32 cellular contexts compared by ENCODE assay signal in the genomic region with DNA sequence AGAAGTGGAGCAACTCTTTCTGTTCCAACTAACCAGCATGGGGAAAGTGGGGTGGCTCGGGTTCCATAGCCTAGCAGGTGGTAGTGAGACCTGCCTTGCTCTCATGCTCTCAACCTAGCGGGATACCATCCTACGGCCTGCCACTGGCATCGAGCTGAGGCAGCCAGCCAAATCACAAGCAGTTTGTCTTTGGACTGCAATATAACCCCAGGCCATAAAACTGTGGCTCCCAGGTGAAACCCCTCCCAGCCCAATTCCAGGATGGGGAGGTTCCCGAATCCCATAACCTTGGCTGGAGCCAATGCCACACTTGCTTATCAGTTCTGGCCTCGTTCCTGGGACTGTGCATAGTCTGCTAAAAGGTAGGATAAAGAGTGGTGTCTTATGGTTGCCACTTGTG.
"Had no signal": no experiment of that assay in that cellular context is flagged by ENCODE, and none has a peak within 500 bp of the region (broad histone marks: within the 10 kb centered on the region; RNA-seq: fewer than 3 reads in every experiment).

No MANE protein-coding gene starts in this region.

- H3K4me3 ChIP-seq: ovary, psoas muscle, right lobe of liver, sigmoid colon, smooth muscle cell, spleen, stomach, thoracic aorta, thyroid gland, tibial nerve, upper lobe of right lung, uterus had no signal

- H3K9me3 Mint-ChIP-seq: type B pancreatic cell had no signal

- DNase-seq: naive B cell; naive thymus-derived CD8-positive, alpha-beta T cell; nephron progenitor cell; nucleus accumbens; ovary; posterior cingulate gyrus; psoas muscle; right cardiac atrium; right lobe of liver; sigmoid colon; spleen; stimulated activated CD4-positive, alpha-beta T cell treated with anti-CD3 and anti-CD28 coated beads, Interleukin-12 subunit alpha, Interleukin-12 subunit beta, amount 100 ng/mL, for 4 hours; stimulated activated CD4-positive, alpha-beta T cell treated with anti-CD3 and anti-CD28 coated beads, Interleukin-1b, Interleukin-23, amount 100 ng/mL, for 48 hours; stimulated activated CD4-positive, alpha-beta T cell treated with anti-CD3 and anti-CD28 coated beads, Interleukin-4, amount 100 ng/mL, for 1 hour; stimulated activated CD4-positive, alpha-beta T cell treated with anti-CD3 and anti-CD28 coated beads, Interleukin-4, amount 100 ng/mL, for 4 hours; stimulated activated CD8-positive, alpha-beta memory T cell treated with anti-CD3 and anti-CD28 coated beads, Interleukin-4, amount 100 ng/mL, for 48 hours; stimulated activated naive CD4-positive, alpha-beta T cell; stimulated activated naive CD8-positive, alpha-beta T cell treated with anti-CD3 and anti-CD28 coated beads, Interleukin-15, Interleukin-2, amounts not matched to agents 100 U/mL and 50 U/mL, for 24 hours; stomach; thyroid gland; upper lobe of right lung; uterus had no signal

- H3K4me1 Mint-ChIP-seq: naive B cell; nephron progenitor cell; neural crest cell; stimulated activated memory B cell treated with anti-CD40 and anti-IgM and Interleukin-4, amounts not matched to agents 10 μg/mL and 1 μg/mL and 100 μg/mL, for 72 hours had no signal

- H3K36me3 ChIP-seq: ovary, thoracic aorta, thyroid gland, uterus had no signal

- H3K4me3 Mint-ChIP-seq: naive B cell; naive thymus-derived CD8-positive, alpha-beta T cell; natural killer cell treated with Interleukin-12 subunit alpha and Interleukin-12 subunit beta and Interleukin-15 and Interleukin-18, amount 100 ng/mL, for 72 hours; nephron progenitor cell; neural crest cell; stimulated activated memory B cell treated with anti-CD40 and anti-IgM and Interleukin-4, amounts not matched to agents 10 μg/mL and 1 μg/mL and 100 μg/mL, for 72 hours; type B pancreatic cell had no signal

- H3K27me3 Mint-ChIP-seq: naive B cell; naive thymus-derived CD8-positive, alpha-beta T cell; natural killer cell treated with Interleukin-12 subunit alpha and Interleukin-12 subunit beta and Interleukin-15 and Interleukin-18, amount 100 ng/mL, for 72 hours; progenitor cell of endocrine pancreas; stimulated activated memory B cell treated with anti-CD40 and anti-IgM and Interleukin-4, amounts not matched to agents 10 μg/mL and 1 μg/mL and 100 μg/mL, for 72 hours; type B pancreatic cell had no signal

- H3K4me2 ChIP-seq: smooth muscle cell had no signal

- ATAC-seq: naive thymus-derived CD8-positive, alpha-beta T cell; natural killer cell treated with Interleukin-12 subunit alpha and Interleukin-12 subunit beta and Interleukin-15 and Interleukin-18, amount 100 ng/mL, for 72 hours; psoas muscle; right lobe of liver; stimulated activated memory B cell treated with anti-CD40 and anti-IgM and Interleukin-4, amounts not matched to agents 10 μg/mL and 1 μg/mL and 100 μg/mL, for 72 hours; stimulated activated naive CD8-positive, alpha-beta T cell treated with anti-CD3 and anti-CD28 coated beads, Interleukin-15, Interleukin-2, amounts not matched to agents 100 U/mL and 50 U/mL, for 24 hours had no signal

- H3K4me1 ChIP-seq: parathyroid adenoma, right lobe of liver, sigmoid colon, spleen, stomach, tibial nerve, upper lobe of right lung, uterus had no signal

- H3K27ac ChIP-seq: neutrophil, ovary, parathyroid adenoma, psoas muscle, right lobe of liver, sigmoid colon, spleen, stomach, thoracic aorta, thyroid gland, tibial nerve, upper lobe of right lung, uterus had no signal

- H3K27ac Mint-ChIP-seq: natural killer cell treated with Interleukin-12 subunit alpha and Interleukin-12 subunit beta and Interleukin-15 and Interleukin-18, amount 100 ng/mL, for 72 hours; nephron progenitor cell; progenitor cell of endocrine pancreas; stimulated activated memory B cell treated with anti-CD40 and anti-IgM and Interleukin-4, amounts not matched to agents 10 μg/mL and 1 μg/mL and 100 μg/mL, for 72 hours; type B pancreatic cell had no signal

- H3K27me3 ChIP-seq: neutrophil, ovary, right lobe of liver, sigmoid colon, spleen, stomach, thyroid gland, tibial nerve, upper lobe of right lung, uterus had no signal

- H2AFZ ChIP-seq: parathyroid adenoma had no signal

- H3K79me2 ChIP-seq: parathyroid adenoma had no signal

- H3K9me3 ChIP-seq: neutrophil, ovary, psoas muscle, right lobe of liver, sigmoid colon, stomach, thoracic aorta, thyroid gland, tibial nerve, upper lobe of right lung, uterus had no signal

- H3K9ac ChIP-seq: parathyroid adenoma had no signal
